In the genomic region with DNA sequence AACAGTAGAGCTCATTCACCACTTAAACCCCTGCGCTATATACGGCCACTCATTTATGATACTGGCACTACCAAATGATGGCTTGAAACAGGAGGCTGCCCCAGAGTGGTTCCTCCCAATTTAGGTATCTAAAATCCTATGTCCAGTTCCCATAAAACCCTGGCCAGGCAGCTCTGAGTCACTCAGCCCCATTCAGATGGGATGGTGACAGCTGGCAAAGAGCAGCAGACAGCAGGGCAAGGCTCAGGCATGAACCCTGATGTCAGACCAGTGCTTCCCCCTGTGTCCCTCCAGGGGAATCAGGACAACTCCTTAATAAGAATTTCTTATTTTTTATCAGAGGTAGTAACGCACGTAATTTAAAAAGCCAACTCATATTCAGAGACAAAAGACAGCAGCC, we compare ENCODE assay signal across 13 cellular contexts.
DNase-seq lines count a peak whose midpoint lies in the region; ATAC-seq, FAIRE-seq and TF ChIP-seq lines count a peak whose summit lies in the region.
"Had no signal": no experiment of that assay in that cellular context is flagged by ENCODE, and none has a peak within 500 bp of the region (broad histone marks: within the 10 kb centered on the region; RNA-seq: fewer than 3 reads in every experiment).

No MANE protein-coding gene starts in this region.

- H3K36me3 Mint-ChIP-seq in HFFc6 (ENCODE audit: low read depth), result peaks cover 5% of the 10 kb centered on the region; the same call in 1 of the 2 replicates

- H3K4me1 ChIP-seq in HepG2 (ENCODE audit: insufficient read depth, low read length) (peaks cover 81% of the 10 kb centered on the region), smooth muscle cell (ENCODE audit: low read depth) (peaks cover 36% of the 10 kb centered on the region), Karpas-422 (ENCODE audit: low read length) (no peaks in the 10 kb centered on the region)

- no peaks in the 10 kb centered on the region for H4K20me1 ChIP-seq in HepG2 (ENCODE audit: insufficient read depth, low read length)
- no peaks in the 10 kb centered on the region for H4K20me1 ChIP-seq in smooth muscle cell (ENCODE audit: low read depth)
- H4K20me1 ChIP-seq in Karpas-422 (ENCODE audit: insufficient read depth, low read depth, low read length), result no peaks in the 10 kb centered on the region

- H3K4me3 Mint-ChIP-seq in HFFc6, result no peak overlapping the region

- intact Hi-C loops in HepG2 (cut with micrococcal nuclease; ENCODE audit: unreplicated experiment), result loop anchor here (5.0 kb wide), 1 partner anchor 45 kb away; no protein-coding TSS in a partner anchor

- POLR2A ChIA-PET in HepG2 (lab: Yijun Ruan, JAX), result interaction anchor here (1.1 to 4.0 kb wide), 2 partner anchors 18 to 30 kb away, joined by 5 to 63 read pairs; no protein-coding TSS in a partner anchor

- H3K4me3 ChIP-seq in HepG2 (replicated peaks in 1 of 3; ENCODE audit: insufficient read depth in 1 of 3, low read depth in 2 of 3, low read length in 3 of 3), result no peak overlapping the region
- H3K4me3 ChIP-seq in smooth muscle cell, result no peak overlapping the region
- H3K4me3 ChIP-seq in Karpas-422 (ENCODE audit: low read length), result no peak overlapping the region

- H3K27me3 ChIP-seq in HepG2 (ENCODE audit: control insufficient read depth in 1 of 2, insufficient read depth in 2 of 2, low read length in 2 of 2), result no peaks in the 10 kb centered on the region
- no peaks in the 10 kb centered on the region for H3K27me3 ChIP-seq in smooth muscle cell (ENCODE audit: low read depth)
- H3K27me3 ChIP-seq in Karpas-422 (ENCODE audit: low read length), result no peaks in the 10 kb centered on the region

- H3F3A ChIP-seq in smooth muscle cell (ENCODE audit: low read depth), result peaks cover 22% of the 10 kb centered on the region

- ATAC-seq in HepG2, result no peak
- no peak for ATAC-seq in activated CD4-positive, CD25-positive, alpha-beta regulatory T cell treated with anti-CD3 and anti-CD28 coated beads, Interleukin-2, amount 50 U/mL, for 24 hours

- H3K9ac ChIP-seq in HepG2 (ENCODE audit: insufficient read depth, low read depth, low read length) (no peak overlapping the region), smooth muscle cell (ENCODE audit: low read depth) (no peak overlapping the region), Karpas-422 (ENCODE audit: low read length) (no peak overlapping the region)

- H3K27ac ChIP-seq in HepG2 (ENCODE audit: extremely low read length, insufficient read depth, low read length), result peak overlapping the region; percentile 89
- H3K27ac ChIP-seq in smooth muscle cell (ENCODE audit: low read depth), result peak overlapping the region; percentile 56
- H3K27ac ChIP-seq in Karpas-422 (ENCODE audit: low read length), result no peak overlapping the region
- H3K27ac ChIP-seq: RWPE1 had no signal

- TF ChIP-seq RAD21 in HepG2 (CRISPR knock-in tag; IDR thresholded peaks at IDR 0.05), result no peak

- H3K9me3 ChIP-seq in HepG2 (ENCODE audit: low read length) (no peaks in the 10 kb centered on the region), smooth muscle cell (replicated peaks; ENCODE audit: low read depth) (no peaks in the 10 kb centered on the region), Karpas-422 (ENCODE audit: low read length) (no peaks in the 10 kb centered on the region)

- no peaks in the 10 kb centered on the region for H3K79me2 ChIP-seq in HepG2 (ENCODE audit: insufficient read depth, low read length)
- H3K79me2 ChIP-seq in smooth muscle cell (ENCODE audit: low read depth), result no peaks in the 10 kb centered on the region
- no peaks in the 10 kb centered on the region for H3K79me2 ChIP-seq in Karpas-422 (ENCODE audit: low read length)

- TF ChIP-seq EP300 in HepG2 (IDR thresholded peaks at IDR 0.05; ENCODE audit: low read depth in 2 of 2, low read length in 2 of 2), result no peak
- TF ChIP-seq EP300 in HepG2 (CRISPR knock-in tag; IDR thresholded peaks at IDR 0.05; ENCODE audit: borderline replicate concordance), result no peak

- H3K4me1 Mint-ChIP-seq in HFFc6 (ENCODE audit: low read depth), result peaks cover 45% of the 10 kb centered on the region

- no peaks in the 10 kb centered on the region for H3K9me2 ChIP-seq in Karpas-422 (replicated peaks; ENCODE audit: insufficient read depth, low read length)

- CTCF ChIA-PET in HepG2 (lab: Yijun Ruan, JAX; ENCODE audit: low intra/inter-chr PET ratio, low total read pairs), result no interaction called here

- H2AFZ ChIP-seq in HepG2 (ENCODE audit: low read length) (no peak overlapping the region), smooth muscle cell (ENCODE audit: low read depth) (peak overlapping the region; percentile 61), Karpas-422 (ENCODE audit: low read length) (no peak overlapping the region)

- H3K4me2 ChIP-seq in HepG2 (ENCODE audit: low read depth, low read length) (no peak overlapping the region), smooth muscle cell (peak overlapping the region; percentile 48), Karpas-422 (ENCODE audit: low read depth, low read length, poor library complexity, severe bottlenecking) (no peak overlapping the region)

- H3K27ac Mint-ChIP-seq in HFFc6, result peak overlapping the region; percentile 24; the same call in 1 of the 2 replicates

- H3K36me3 ChIP-seq in HepG2 (replicated peaks in 1 of 2; ENCODE audit: control insufficient read depth in 1 of 2, insufficient read depth in 2 of 2, low read length in 2 of 2) (no peaks in the 10 kb centered on the region), smooth muscle cell (ENCODE audit: low read depth) (no peaks in the 10 kb centered on the region), Karpas-422 (ENCODE audit: insufficient read depth, low read length) (no peaks in the 10 kb centered on the region)

- H3K9me3 Mint-ChIP-seq in HFFc6, result peaks cover 5% of the 10 kb centered on the region

- DNase-seq in HFFc6 (no peak), cerebellar nuclear complex (lab: John Stamatoyannopoulos, UW) (peak; percentile 24 to 39), HepG2 (ENCODE audit: low spot score) (no peak), smooth muscle cell (lab: John Stamatoyannopoulos, UW; ENCODE audit: unreplicated experiment) (no peak), Karpas-422 (no peak)
- no peak for DNase-seq in stimulated activated CD4-positive, alpha-beta T cell treated with anti-CD3 and anti-CD28 coated beads, Interleukin-2, amount 100 ng/mL, for 24 hours
- no peak for DNase-seq in stimulated activated naive CD4-positive, alpha-beta T cell (lab: John Stamatoyannopoulos, UW)
- DNase-seq: effector CD8-positive, alpha-beta T cell; KBM-7; small intestine had no signal

- over 99% methylated on average over 4 of the region's 4 CpGs for WGBS in HepG2 (ENCODE audit: low lambda C conversion rate)
- 81% methylated on average over 4 of the region's 4 CpGs for WGBS in smooth muscle cell (ENCODE audit: low lambda C conversion rate)

- TF ChIP-seq CTCF in HFFc6 (IDR thresholded peaks at IDR 0.05), result no peak
- TF ChIP-seq CTCF in HepG2 (CRISPR knock-in tag; IDR thresholded peaks at IDR 0.05), result no peak
- no peak for TF ChIP-seq CTCF in smooth muscle cell (IDR thresholded peaks at IDR 0.05; ENCODE audit: borderline replicate concordance, insufficient read depth, poor library complexity, severe bottlenecking)

- FAIRE-seq in HepG2 (lab: Jason Lieb, UNC), result no peak
- FAIRE-seq: small intestine, TTC549 had no signal

- TF ChIP-seq POLR2A in HepG2 (IDR thresholded peaks at IDR 0.05; ENCODE audit: insufficient read depth in 1 of 2, low read depth in 2 of 2, low read length in 2 of 2), result no peak

- no TSS peak for BruUV-seq in HepG2 (replicated peaks; lab: Mats Ljungman, UMichigan)

- peaks cover 9% of the 10 kb centered on the region for H3K27me3 Mint-ChIP-seq in HFFc6 (ENCODE audit: insufficient read depth)

- in situ Hi-C loops in HepG2 (cut with HindIII; ENCODE audit: extremely low pct_ligation_motif_present, low pct_unique_long_range_greater_than_20kb), result no loop called here

TF ChIP-seq in HepG2, 621 proteins besides CTCF, POLR2A, EP300 and RAD21:
- TF ChIP-seq ZNF232 (CRISPR knock-in tag; IDR thresholded peaks at IDR 0.05; ENCODE audit: borderline replicate concordance) (no peak), FOXK1 (CRISPR knock-in tag; IDR thresholded peaks at IDR 0.05; ENCODE audit: borderline replicate concordance, low read depth) (no peak), FOSL2 (CRISPR knock-in tag; IDR thresholded peaks at IDR 0.05) (peak; percentile 34; the same call in 1 of the 2 replicates)
TF ChIP-seq in HepG2: peak in this region for 1.

Comparison
In these comparisons a context has a peak if more than half of its experiments do, and no peak if none do; other contexts are left out.
1. DNase-seq: peak in cerebellar nuclear complex (2 of 2); none in HFFc6 (single experiment), HepG2 (single experiment), smooth muscle cell (single experiment), Karpas-422 (single experiment), stimulated activated CD4-positive, alpha-beta T cell treated with anti-CD3 and anti-CD28 coated beads, Interleukin-2, amount 100 ng/mL, for 24 hours (0 of 2) and stimulated activated naive CD4-positive, alpha-beta T cell (0 of 6).